21 cellular contexts compared by ENCODE assay signal in the genomic region with DNA sequence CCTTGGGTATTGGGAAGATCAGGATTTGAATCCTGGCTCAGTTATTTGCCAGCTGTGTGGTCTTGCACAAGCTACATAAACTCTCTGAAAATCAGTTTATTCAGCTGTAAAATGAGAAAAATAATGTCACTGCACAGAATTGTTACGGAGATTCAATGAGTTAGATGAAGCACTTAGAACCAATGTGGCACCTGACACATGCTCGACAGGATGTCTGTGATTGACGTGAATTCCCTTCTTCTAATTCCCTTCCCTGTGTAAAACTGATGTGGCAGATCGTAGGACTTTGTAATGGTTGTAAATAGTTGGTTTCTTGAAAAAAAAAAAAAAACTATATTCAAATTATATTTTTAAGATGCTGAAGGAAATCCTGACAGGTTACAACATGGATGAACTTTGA.
DNase-seq lines count a peak whose midpoint lies in the region; ATAC-seq, FAIRE-seq and TF ChIP-seq lines count a peak whose summit lies in the region.
"Had no signal": no experiment of that assay in that cellular context is flagged by ENCODE, and none has a peak within 500 bp of the region (broad histone marks: within the 10 kb centered on the region; RNA-seq: fewer than 3 reads in every experiment).

No MANE protein-coding gene starts in this region.

- no peaks in the 10 kb centered on the region for H3K9me3 Mint-ChIP-seq in CD4-positive, CD25-positive, alpha-beta regulatory T cell
- no peaks in the 10 kb centered on the region for H3K9me3 Mint-ChIP-seq in HFFc6
- no peaks in the 10 kb centered on the region for H3K9me3 Mint-ChIP-seq in naive thymus-derived CD4-positive, alpha-beta T cell
- H3K9me3 Mint-ChIP-seq: CD8-positive, alpha-beta T cell had no signal

- DNase-seq in CD4-positive, CD25-positive, alpha-beta regulatory T cell = no peak
- DNase-seq in HFFc6 (no peak), HepG2 (ENCODE audit: low spot score) (no peak), prostate gland (ENCODE audit: low spot score) (no peak), activated T-cell treated with anti-CD3 and anti-CD28 coated beads for 4 hours (no peak), HTR-8/SVneo (ENCODE audit: insufficient read length, low spot score) (no peak), NCI-H526 treated with DMSO at 0.1 percent for 48 hours (lab: John Stamatoyannopoulos, UW) (no peak)
- no peak for DNase-seq in naive thymus-derived CD4-positive, alpha-beta T cell
- DNase-seq: CD8-positive, alpha-beta T cell; GOT3; HCEC 1CT; Kasumi-1; MM.1S; NCI-H1048; NCI-H1417 treated with DMSO at 0.1 percent for 48 hours; NCI-H187; NCI-H446; NCI-H526 had no signal

- BruUV-seq in HepG2 (replicated peaks; lab: Mats Ljungman, UMichigan) = no TSS peak

- WGBS in HepG2 (ENCODE audit: low lambda C conversion rate) = 80% methylated on average over 4 of the region's 4 CpGs
- 65% methylated on average over 4 of the region's 4 CpGs for WGBS in prostate gland

- intact Hi-C loops in HepG2 (cut with micrococcal nuclease; ENCODE audit: unreplicated experiment) = no loop called here
- intact Hi-C loops in prostate gland (cut with DNase I) = no loop called here
- intact Hi-C loops in naive thymus-derived CD4-positive, alpha-beta T cell (cut with micrococcal nuclease) = no loop called here

- H3K27me3 Mint-ChIP-seq in CD4-positive, CD25-positive, alpha-beta regulatory T cell = peaks cover 2% of the 10 kb centered on the region
- H3K27me3 Mint-ChIP-seq in HFFc6 (ENCODE audit: insufficient read depth) = peaks cover 2% of the 10 kb centered on the region
- H3K27me3 Mint-ChIP-seq in naive thymus-derived CD4-positive, alpha-beta T cell = no peaks in the 10 kb centered on the region

- peaks cover 35% of the 10 kb centered on the region for H3K36me3 Mint-ChIP-seq in CD4-positive, CD25-positive, alpha-beta regulatory T cell
- H3K36me3 Mint-ChIP-seq in HFFc6 (ENCODE audit: low read depth) = peaks cover 41% of the 10 kb centered on the region
- H3K36me3 Mint-ChIP-seq in naive thymus-derived CD4-positive, alpha-beta T cell = peaks cover 3 to 34% (median 17%) of the 10 kb centered on the region in 5 donors

- H3K4me3 ChIP-seq in CD4-positive, CD25-positive, alpha-beta regulatory T cell (ENCODE audit: low read depth, low read length) = peak overlapping the region; percentile 8
- H3K4me3 ChIP-seq in HepG2 (replicated peaks in 1 of 3; ENCODE audit: insufficient read depth in 1 of 3, low read depth in 2 of 3, low read length in 3 of 3) (no peak overlapping the region), prostate gland (no peak overlapping the region)
- H3K4me3 ChIP-seq in naive thymus-derived CD4-positive, alpha-beta T cell (ENCODE audit: low read length) = no peak overlapping the region
- H3K4me3 ChIP-seq: BLaER1 treated with 17β-estradiol and CSF1 and Interleukin-3, amounts not matched to agents 10 nM and 100 nM had no signal

- H3K9ac ChIP-seq in HepG2 (ENCODE audit: insufficient read depth, low read depth, low read length) = peak overlapping the region; percentile 31; the same call in 1 of the 2 replicates
- H3K9ac ChIP-seq: BLaER1 treated with 17β-estradiol and CSF1 and Interleukin-3, amounts not matched to agents 10 nM and 100 nM had no signal

- peaks cover 35 to 56% (median 50%) of the 10 kb centered on the region in 4 donors for H3K4me1 Mint-ChIP-seq in CD4-positive, CD25-positive, alpha-beta regulatory T cell
- H3K4me1 Mint-ChIP-seq in HFFc6 (ENCODE audit: low read depth) = peaks cover 18% of the 10 kb centered on the region
- H3K4me1 Mint-ChIP-seq in naive thymus-derived CD4-positive, alpha-beta T cell = peaks cover 14 to 35% (median 22%) of the 10 kb centered on the region in 7 donors

- H3K9me3 ChIP-seq in CD4-positive, CD25-positive, alpha-beta regulatory T cell (ENCODE audit: control insufficient read depth in 2 of 2, low read length in 2 of 2) = no peaks in the 10 kb centered on the region
- H3K9me3 ChIP-seq in HepG2 (ENCODE audit: low read length) (no peaks in the 10 kb centered on the region), prostate gland (no peaks in the 10 kb centered on the region)
- H3K9me3 ChIP-seq in naive thymus-derived CD4-positive, alpha-beta T cell (ENCODE audit: control insufficient read depth in 2 of 3, low read length in 3 of 3) = no peaks in the 10 kb centered on the region

- in situ Hi-C loops in HepG2 (cut with HindIII; ENCODE audit: extremely low pct_ligation_motif_present, low pct_unique_long_range_greater_than_20kb) = no loop called here

- peak overlapping the region in 1 of 4 donors; percentile 51 for H3K4me3 Mint-ChIP-seq in CD4-positive, CD25-positive, alpha-beta regulatory T cell
- H3K4me3 Mint-ChIP-seq in HFFc6 = no peak overlapping the region
- no peak overlapping the region for H3K4me3 Mint-ChIP-seq in naive thymus-derived CD4-positive, alpha-beta T cell
- H3K4me3 Mint-ChIP-seq: CD8-positive, alpha-beta T cell had no signal

- no peak for TF ChIP-seq EP300 in HepG2 (IDR thresholded peaks at IDR 0.05; ENCODE audit: low read depth in 2 of 2, low read length in 2 of 2)
- no peak for TF ChIP-seq EP300 in HepG2 (CRISPR knock-in tag; IDR thresholded peaks at IDR 0.05; ENCODE audit: borderline replicate concordance)

- CTCF ChIA-PET in HepG2 (lab: Yijun Ruan, JAX; ENCODE audit: low intra/inter-chr PET ratio, low total read pairs) = no interaction called here
- CTCF ChIA-PET in naive thymus-derived CD4-positive, alpha-beta T cell (lab: Charles Lee) = no interaction called here

- H3K4me2 ChIP-seq in HepG2 (ENCODE audit: low read depth, low read length) = peak overlapping the region; percentile 27
- H3K4me2 ChIP-seq: BLaER1 treated with 17β-estradiol and CSF1 and Interleukin-3, amounts not matched to agents 10 nM and 100 nM had no signal

- H3K4me1 ChIP-seq in CD4-positive, CD25-positive, alpha-beta regulatory T cell (ENCODE audit: control insufficient read depth, insufficient read depth, low read length, poor library complexity, severe bottlenecking) = peaks cover 88% of the 10 kb centered on the region
- H3K4me1 ChIP-seq in HepG2 (ENCODE audit: insufficient read depth, low read length) = peaks cover 84% of the 10 kb centered on the region
- H3K4me1 ChIP-seq in prostate gland (replicated peaks) = no peaks in the 10 kb centered on the region
- peaks cover 10 to 62% of the 10 kb centered on the region in 2 donors for H3K4me1 ChIP-seq in naive thymus-derived CD4-positive, alpha-beta T cell (ENCODE audit: control insufficient read depth in 2 of 2, insufficient read depth in 2 of 2, low read length in 2 of 2)

- no peak for TF ChIP-seq RAD21 in HepG2 (CRISPR knock-in tag; IDR thresholded peaks at IDR 0.05)

- no peak overlapping the region for H3K27ac Mint-ChIP-seq in CD4-positive, CD25-positive, alpha-beta regulatory T cell
- H3K27ac Mint-ChIP-seq in HFFc6 = peak overlapping the region; percentile 90; the same call in 1 of the 2 replicates
- no peak overlapping the region for H3K27ac Mint-ChIP-seq in naive thymus-derived CD4-positive, alpha-beta T cell
- H3K27ac Mint-ChIP-seq: CD8-positive, alpha-beta T cell had no signal

- no peak overlapping the region for H2AFZ ChIP-seq in HepG2 (ENCODE audit: low read length)

- TF ChIP-seq CTCF in HFFc6 (IDR thresholded peaks at IDR 0.05) = no peak
- no peak for TF ChIP-seq CTCF in HepG2 (CRISPR knock-in tag; IDR thresholded peaks at IDR 0.05)
- no peak for TF ChIP-seq CTCF in prostate gland (IDR thresholded peaks at IDR 0.05)

- TF ChIP-seq POLR2A in HepG2 (IDR thresholded peaks at IDR 0.05; ENCODE audit: insufficient read depth in 1 of 2, low read depth in 2 of 2, low read length in 2 of 2) = no peak
- TF ChIP-seq POLR2A in prostate gland (IDR thresholded peaks at IDR 0.05) = no peak

- no peak overlapping the region for H3K27ac ChIP-seq in CD4-positive, CD25-positive, alpha-beta regulatory T cell (ENCODE audit: insufficient read depth, low read length, poor library complexity, severe bottlenecking)
- H3K27ac ChIP-seq in HepG2 (ENCODE audit: extremely low read length, insufficient read depth, low read length) (peak overlapping the region; percentile 43), prostate gland (peak overlapping the region; percentile 25 to 41)
- H3K27ac ChIP-seq in naive thymus-derived CD4-positive, alpha-beta T cell (ENCODE audit: low read depth, low read length) = no peak overlapping the region
- H3K27ac ChIP-seq: BLaER1 treated with 17β-estradiol and CSF1 and Interleukin-3, amounts not matched to agents 10 nM and 100 nM had no signal

- ATAC-seq in CD4-positive, CD25-positive, alpha-beta regulatory T cell (ENCODE audit: low read depth in 2 of 2) = no peak
- ATAC-seq in HepG2 = no peak
- no peak for ATAC-seq in naive thymus-derived CD4-positive, alpha-beta T cell
- ATAC-seq: CD8-positive, alpha-beta T cell; Right ventricle myocardium inferior had no signal

- FAIRE-seq in HepG2 (lab: Jason Lieb, UNC) (no peak), HTR-8/SVneo (lab: Jason Lieb, UNC) (no peak)
- FAIRE-seq: GM18507 had no signal

- no peaks in the 10 kb centered on the region for H3K27me3 ChIP-seq in CD4-positive, CD25-positive, alpha-beta regulatory T cell (ENCODE audit: control insufficient read depth, insufficient read depth, low read length)
- no peaks in the 10 kb centered on the region for H3K27me3 ChIP-seq in HepG2 (ENCODE audit: control insufficient read depth in 1 of 2, insufficient read depth in 2 of 2, low read length in 2 of 2)
- no peaks in the 10 kb centered on the region for H3K27me3 ChIP-seq in prostate gland (replicated peaks; ENCODE audit: insufficient read depth)
- no peaks in the 10 kb centered on the region for H3K27me3 ChIP-seq in naive thymus-derived CD4-positive, alpha-beta T cell (ENCODE audit: control insufficient read depth in 2 of 2, insufficient read depth in 2 of 2, low read length in 2 of 2)
- H3K27me3 ChIP-seq: BLaER1 treated with 17β-estradiol and CSF1 and Interleukin-3, amounts not matched to agents 10 nM and 100 nM had no signal

- no peaks in the 10 kb centered on the region; the same call in 1 of the 2 replicates for H4K20me1 ChIP-seq in HepG2 (ENCODE audit: insufficient read depth, low read length)

- peaks cover 82% of the 10 kb centered on the region for H3K79me2 ChIP-seq in HepG2 (ENCODE audit: insufficient read depth, low read length)

- POLR2A ChIA-PET in HepG2 (lab: Yijun Ruan, JAX) = no interaction called here
- POLR2A ChIA-PET in naive thymus-derived CD4-positive, alpha-beta T cell (lab: Charles Lee) = no interaction called here

- peaks cover 71% of the 10 kb centered on the region for H3K36me3 ChIP-seq in CD4-positive, CD25-positive, alpha-beta regulatory T cell (ENCODE audit: control insufficient read depth, insufficient read depth, low read length)
- H3K36me3 ChIP-seq in HepG2 (replicated peaks in 1 of 2; ENCODE audit: control insufficient read depth in 1 of 2, insufficient read depth in 2 of 2, low read length in 2 of 2) = peaks cover 1 to 18% of the 10 kb centered on the region in 2 experiments; a peak in 3 of 5 replicates
- no peaks in the 10 kb centered on the region for H3K36me3 ChIP-seq in prostate gland
- H3K36me3 ChIP-seq in naive thymus-derived CD4-positive, alpha-beta T cell (ENCODE audit: control insufficient read depth in 2 of 3, insufficient read depth in 3 of 3, low read length in 3 of 3) = peaks cover 0 to 11% (median 2%) of the 10 kb centered on the region in 3 experiments

Comparison
In these comparisons a context has a peak if more than half of its experiments do, and no peak if none do; other contexts are left out.
1. H3K27ac ChIP-seq: peak in HepG2 (single experiment) and prostate gland (2 of 2); none in CD4-positive, CD25-positive, alpha-beta regulatory T cell (single experiment) and naive thymus-derived CD4-positive, alpha-beta T cell (single experiment).